In the genomic region with DNA sequence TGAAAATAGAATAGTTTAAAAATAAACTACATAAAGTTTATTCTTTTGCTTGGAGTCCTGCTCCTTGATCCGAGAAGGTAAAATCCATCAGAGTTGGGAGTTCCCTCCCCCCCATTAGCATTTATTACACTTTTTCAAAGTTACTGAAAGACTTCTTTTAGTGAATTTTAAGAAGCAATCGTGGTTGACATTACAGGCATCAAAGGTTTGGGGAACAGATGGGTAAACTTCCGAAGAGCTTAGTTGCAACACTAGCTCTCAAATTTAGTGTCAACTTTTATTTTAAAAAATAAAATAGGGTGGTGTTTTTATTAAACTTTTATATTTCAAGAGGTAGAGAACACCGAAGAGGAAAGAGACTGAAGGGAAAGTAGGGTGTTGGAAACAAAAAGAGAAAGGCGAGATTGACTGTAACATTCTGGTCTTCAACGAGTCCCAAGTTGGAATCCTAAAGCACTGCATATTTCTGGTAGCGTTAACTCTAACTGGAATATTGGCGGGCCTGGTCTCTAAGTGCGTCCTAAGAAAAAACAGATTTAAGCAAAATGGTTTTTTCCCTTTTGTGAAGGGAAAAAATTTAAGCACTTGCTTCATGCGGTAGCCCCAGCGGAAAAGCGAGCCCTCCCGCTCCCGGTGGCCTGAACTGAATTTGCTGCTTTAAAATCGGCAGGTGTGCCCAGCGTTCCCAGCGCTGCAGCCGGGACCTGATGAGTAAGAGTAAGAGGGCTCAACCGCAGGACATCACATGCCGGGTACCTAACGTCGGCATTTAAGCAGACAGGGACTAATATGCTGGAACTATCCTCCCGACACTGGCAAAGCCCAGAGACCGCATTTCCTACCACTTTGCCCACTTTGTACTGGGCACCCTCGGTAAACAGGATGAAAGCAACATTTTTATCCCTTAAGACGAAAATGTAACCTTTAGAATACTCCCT, we compare ENCODE assay signal across 9 cellular contexts.
DNase-seq lines count a peak whose midpoint lies in the region; ATAC-seq lines count a peak whose summit lies in the region.
"Had no signal": no experiment of that assay in that cellular context is flagged by ENCODE, and none has a peak within 500 bp of the region (broad histone marks: within the 10 kb centered on the region; RNA-seq: fewer than 3 reads in every experiment).

No MANE protein-coding gene starts in this region.

- no peaks in the 10 kb centered on the region for H3K9me3 ChIP-seq in HUES48 (ENCODE audit: control insufficient read depth, insufficient read depth, low read length)
- no peaks in the 10 kb centered on the region for H3K9me3 ChIP-seq in adipocyte (ENCODE audit: control insufficient read depth, low read length)

- H3K4me1 ChIP-seq in HUES48 (ENCODE audit: control insufficient read depth, insufficient read depth, low read length) = peaks cover 58% of the 10 kb centered on the region
- H3K4me1 ChIP-seq in adipocyte (ENCODE audit: control insufficient read depth, insufficient read depth, low read length) = peaks cover 26% of the 10 kb centered on the region

- no peak for ATAC-seq in GM21737 (IDR thresholded peaks at IDR 0.05; ENCODE audit: unreplicated experiment)

- no peak overlapping the region for H3K9ac ChIP-seq in HUES48 (ENCODE audit: low read depth, low read length)
- peak overlapping the region; percentile 87 for H3K9ac ChIP-seq in adipocyte (ENCODE audit: low read length)

- H3K27ac ChIP-seq in HUES48 (ENCODE audit: low read depth, low read length) = no peak overlapping the region
- peak overlapping the region in 12 of 21 experiments; percentile 85 to 95 (median 92) for H3K27ac ChIP-seq in skin epidermis

- H3K27me3 ChIP-seq in HUES48 (ENCODE audit: control insufficient read depth, insufficient read depth, low read length) (peaks cover 65% of the 10 kb centered on the region), adipocyte (replicated peaks; ENCODE audit: control insufficient read depth, insufficient read depth, low read length) (no peaks in the 10 kb centered on the region)

- H3K4me3 ChIP-seq in HUES48 (ENCODE audit: low read depth, low read length) (peak overlapping the region; percentile 74), adipocyte (ENCODE audit: low read length) (peak overlapping the region; percentile 88), skin epidermis (peak overlapping the region in 3 of 7 experiments; percentile 61 to 86 (median 63))

- no peak for DNase-seq in adipocyte (ENCODE audit: low read depth)
- peak; percentile 51 for DNase-seq in iPS-NIHi7 (ENCODE audit: extremely low spot score)
- no peak for DNase-seq in NCI-H1436 treated with DMSO at 0.1 percent for 48 hours (lab: John Stamatoyannopoulos, UW)
- DNase-seq in NCI-H1417 (lab: John Stamatoyannopoulos, UW) = no peak
- no peak for DNase-seq in NCI-H345 (lab: John Stamatoyannopoulos, UW)
- DNase-seq: IMR-90 had no signal

- H3K36me3 ChIP-seq in HUES48 (ENCODE audit: control insufficient read depth, insufficient read depth, low read length) (no peaks in the 10 kb centered on the region), adipocyte (ENCODE audit: control insufficient read depth, insufficient read depth, low read length, severe bottlenecking) (no peaks in the 10 kb centered on the region)
